Comparison of ENCODE assay signal across 8 cellular contexts in the genomic region with DNA sequence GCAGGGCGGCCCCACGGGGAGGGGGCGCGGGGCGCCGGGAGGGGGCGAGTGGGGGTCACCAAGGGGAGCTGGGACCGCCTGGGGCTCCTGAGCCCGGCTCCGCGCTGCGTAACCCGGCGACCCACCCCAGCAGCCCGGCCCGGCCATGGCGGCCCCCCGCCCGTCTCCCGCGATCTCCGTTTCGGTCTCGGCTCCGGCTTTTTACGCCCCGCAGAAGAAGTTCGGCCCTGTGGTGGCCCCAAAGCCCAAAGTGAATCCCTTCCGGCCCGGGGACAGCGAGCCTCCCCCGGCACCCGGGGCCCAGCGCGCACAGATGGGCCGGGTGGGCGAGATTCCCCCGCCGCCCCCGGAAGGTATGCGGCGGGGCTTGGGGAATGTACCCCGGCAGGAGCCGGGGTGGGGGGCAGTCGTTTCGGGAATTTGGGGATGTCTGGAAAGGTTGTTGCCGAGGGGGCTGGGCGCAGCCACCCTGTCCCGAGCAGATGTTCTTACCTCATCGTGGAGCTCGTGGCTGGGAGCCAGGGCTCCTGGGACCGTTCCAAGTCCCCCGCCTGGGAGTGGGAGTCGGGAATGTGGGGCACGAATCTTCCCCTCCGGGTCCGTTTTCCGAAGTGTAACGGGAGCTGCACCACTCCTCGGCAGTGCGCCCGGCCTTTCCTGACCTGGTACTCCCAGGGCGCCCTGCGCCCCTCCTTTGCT. TPM values are rescaled to one million over a fixed set of nuclear protein-coding genes. Genes with fewer than 3 reads are reported as not detected.
DNase-seq lines count a peak whose midpoint lies in the region; ATAC-seq and TF ChIP-seq lines count a peak whose summit lies in the region.

No MANE protein-coding gene starts in this region.

- H3K36me3 ChIP-seq in CD4-positive, alpha-beta memory T cell (ENCODE audit: insufficient read depth, low read length): peaks cover 9% of the 10 kb centered on the region
- H3K36me3 ChIP-seq in WERI-Rb-1: no peaks in the 10 kb centered on the region

- CTCF ChIA-PET in CD4-positive, alpha-beta memory T cell (lab: Charles Lee; ENCODE audit: partially characterized antibody): interaction anchor here (1.1 to 7.9 kb wide), 4 partner anchors 10 to 141 kb away, joined by 3 to 129 read pairs (median 6); partner anchors contain the start of gene EPHA1

- POLR2A ChIA-PET in CD4-positive, alpha-beta memory T cell (lab: Charles Lee; ENCODE audit: partially characterized antibody): interaction anchor here (0.6 to 9.3 kb wide), 12 partner anchors 11 to 668 kb away, joined by 3 to 215 read pairs (median 12); partner anchors contain the start of gene EPHA1

- H3K27ac ChIP-seq in CD4-positive, alpha-beta memory T cell (ENCODE audit: low read depth, low read length): peak overlapping the region; percentile 91
- peak overlapping the region; percentile 64; the same call in 1 of the 2 replicates for H3K27ac ChIP-seq in WERI-Rb-1

- peak overlapping the region; percentile 34 to 97 for H3K4me3 ChIP-seq in CD4-positive, alpha-beta memory T cell (ENCODE audit: low read length in 2 of 2)
- H3K4me3 ChIP-seq in WERI-Rb-1 (ENCODE audit: low read depth, low read length): peak overlapping the region; percentile 88
- peak overlapping the region; percentile 84 for H3K4me3 ChIP-seq in fibroblast of the aortic adventitia (ENCODE audit: low read depth, low read length)

- no peaks in the 10 kb centered on the region for H3K27me3 Mint-ChIP-seq in CD4-positive, alpha-beta memory T cell
- H3K27me3 Mint-ChIP-seq in neural crest cell (ENCODE audit: low read depth): no peaks in the 10 kb centered on the region

- H3K27ac Mint-ChIP-seq in CD4-positive, alpha-beta memory T cell: peak overlapping the region in 5 of 7 donors; percentile 53 to 87 (median 85)
- no peak overlapping the region for H3K27ac Mint-ChIP-seq in neural crest cell (ENCODE audit: unreplicated experiment)

- H3K4me3 Mint-ChIP-seq in CD4-positive, alpha-beta memory T cell: peak overlapping the region in 3 of 8 donors; percentile 79 to 86 (median 81)
- H3K4me3 Mint-ChIP-seq in neural crest cell: no peak overlapping the region

- ATAC-seq in GM19351 (IDR thresholded peaks at IDR 0.05; ENCODE audit: unreplicated experiment) (peak; percentile 17), HG03439 (IDR thresholded peaks at IDR 0.05; ENCODE audit: unreplicated experiment) (peak; percentile 16)

- H3K4me1 ChIP-seq in CD4-positive, alpha-beta memory T cell (ENCODE audit: insufficient read depth, low read length): peaks cover 70% of the 10 kb centered on the region

- H3K27me3 ChIP-seq in CD4-positive, alpha-beta memory T cell (ENCODE audit: insufficient read depth, low read length): no peaks in the 10 kb centered on the region
- H3K27me3 ChIP-seq in WERI-Rb-1 (ENCODE audit: insufficient read depth, low read depth, severe bottlenecking): no peaks in the 10 kb centered on the region

- DNase-seq in CD4-positive, alpha-beta memory T cell: no peak
- DNase-seq in WERI-Rb-1: no peak
- DNase-seq in fibroblast of the aortic adventitia (ENCODE audit: low read depth): peak; percentile 82
- peak; percentile 26 for DNase-seq in neural crest cell (ENCODE audit: low read depth, low spot score)
- DNase-seq in cortex of kidney (lab: John Stamatoyannopoulos, UW): no peak
- DNase-seq in NCI-H128 (lab: John Stamatoyannopoulos, UW; ENCODE audit: unreplicated experiment): no peak

- no peak for TF ChIP-seq CTCF in WERI-Rb-1 (IDR thresholded peaks at IDR 0.05; ENCODE audit: low read depth, low read length)
- TF ChIP-seq CTCF in fibroblast of the aortic adventitia (IDR thresholded peaks at IDR 0.05; ENCODE audit: insufficient read depth, low read length): no peak
- no peak for TF ChIP-seq CTCF in neural crest cell (conservative IDR thresholded peaks at IDR 0.05)

- H3K4me1 Mint-ChIP-seq in CD4-positive, alpha-beta memory T cell: peaks cover 25 to 35% (median 31%) of the 10 kb centered on the region in 4 donors
- peaks cover 18% of the 10 kb centered on the region for H3K4me1 Mint-ChIP-seq in neural crest cell

- peaks cover 0 to 2% (median 0%) of the 10 kb centered on the region in 8 donors for H3K9me3 Mint-ChIP-seq in CD4-positive, alpha-beta memory T cell
- H3K9me3 Mint-ChIP-seq in neural crest cell: no peaks in the 10 kb centered on the region

- H3K36me3 Mint-ChIP-seq in CD4-positive, alpha-beta memory T cell: peaks cover 0 to 13% of the 10 kb centered on the region in 2 donors
- H3K36me3 Mint-ChIP-seq in neural crest cell (ENCODE audit: low read depth): no peaks in the 10 kb centered on the region

- intact Hi-C loops in CD4-positive, alpha-beta memory T cell (cut with micrococcal nuclease): loop anchor here (2.0 to 5.0 kb wide), 5 partner anchors 19 to 579 kb away; partner anchors contain the start of genes CASP2 and FAM131B

- no peaks in the 10 kb centered on the region for H3K9me3 ChIP-seq in CD4-positive, alpha-beta memory T cell (ENCODE audit: control insufficient read depth in 1 of 2, low read length in 2 of 2)
- no peaks in the 10 kb centered on the region for H3K9me3 ChIP-seq in WERI-Rb-1 (ENCODE audit: severe bottlenecking)

RNA-seq across cellular contexts. Expression of gene ZYX, which starts 0.4 kb away (rescaled TPM):
- total RNA-seq in CD4-positive, alpha-beta memory T cell: 100 to 1,000 TPM; 145 to 148 TPM
- 100 to 1,000 TPM in 1 of 2 donors, 10 to 100 TPM in 1; 55.7 to 145 TPM for polyA plus RNA-seq in CD4-positive, alpha-beta memory T cell
- total RNA-seq in fibroblast of the aortic adventitia (ENCODE audit: low replicate concordance): 41.6 and 48.4 TPM in 2 replicates
- total RNA-seq in neural crest cell: 61.7 and 64.7 TPM in 2 replicates

RNA-seq across cellular contexts. Expression of gene FAM131B, which starts 19.1 kb away (rescaled TPM):
- total RNA-seq in CD4-positive, alpha-beta memory T cell: under 1 TPM; 0.61 to 0.97 TPM
- not detected for polyA plus RNA-seq in CD4-positive, alpha-beta memory T cell
- 3.2 and 4.0 TPM in 2 replicates for total RNA-seq in fibroblast of the aortic adventitia (ENCODE audit: low replicate concordance)
- total RNA-seq in neural crest cell: 15.0 and 15.5 TPM in 2 replicates

RNA-seq across cellular contexts. Expression of gene EPHA1, which starts 27.1 kb away (rescaled TPM):
- 10 to 100 TPM; 30.7 to 34.4 TPM for total RNA-seq in CD4-positive, alpha-beta memory T cell
- 10 to 100 TPM in 1 of 2 donors, 1 to 10 TPM in 1; 4.2 to 14.4 TPM for polyA plus RNA-seq in CD4-positive, alpha-beta memory T cell
- not detected in 2 replicates for total RNA-seq in fibroblast of the aortic adventitia (ENCODE audit: low replicate concordance)
- not detected in 2 replicates for total RNA-seq in neural crest cell

Comparison
In these comparisons a context has a peak if more than half of its experiments do, and no peak if none do; other contexts are left out.
1. DNase-seq: peak in fibroblast of the aortic adventitia (single experiment) and neural crest cell (single experiment); none in CD4-positive, alpha-beta memory T cell (0 of 5), WERI-Rb-1 (single experiment), cortex of kidney (single experiment) and NCI-H128 (single experiment).
2. RNA of gene EPHA1, which starts 27.1 kb away (total RNA-seq): 30.7 to 34.4 TPM in CD4-positive, alpha-beta memory T cell; not detected in fibroblast of the aortic adventitia and not detected in neural crest cell; every median in the first group is over 10 times any median in the second.
3. Peak in every context shown above with its lines, with median percentiles within 50 percentile points of each other: H3K4me3 ChIP-seq.